ENCODE assay signal across 15 cellular contexts in genomic region chr4:1716065-1716945, GRCh38. TPM values are rescaled to one million over a fixed set of nuclear protein-coding genes. Genes with fewer than 3 reads are reported as not detected.
DNase-seq lines count a peak whose midpoint lies in the region; ATAC-seq, FAIRE-seq and TF ChIP-seq lines count a peak whose summit lies in the region.
"Had no signal": no experiment of that assay in that cellular context is flagged by ENCODE, and none has a peak within 500 bp of the region (broad histone marks: within the 10 kb centered on the region; RNA-seq: fewer than 3 reads in every experiment).

No MANE protein-coding gene starts in this region.

- H3K36me3 ChIP-seq in breast epithelium = no peaks in the 10 kb centered on the region
- peaks cover 11% of the 10 kb centered on the region for H3K36me3 ChIP-seq in IMR-90 (ENCODE audit: control insufficient read depth, insufficient read depth, low read length)
- peaks cover 45% of the 10 kb centered on the region; the same call in 2 of the 3 replicates for H3K36me3 ChIP-seq in K562 (ENCODE audit: control insufficient read depth, insufficient read depth, low read length)

- peaks cover 10% of the 10 kb centered on the region for H3K36me3 Mint-ChIP-seq in MCF 10A (ENCODE audit: insufficient read depth, unreplicated experiment)
- peaks cover 8% of the 10 kb centered on the region for H3K36me3 Mint-ChIP-seq in stimulated activated memory B cell treated with anti-CD40 and anti-IgM and Interleukin-4, amounts not matched to agents 10 μg/mL and 1 μg/mL and 100 μg/mL, for 72 hours
- H3K36me3 Mint-ChIP-seq in stimulated activated effector memory CD8-positive, alpha-beta T cell treated with anti-CD3 and anti-CD28 coated beads, Interleukin-12 subunit alpha, Interleukin-12 subunit beta, amount 100 ng/mL, for 72 hours = peaks cover 62% of the 10 kb centered on the region

- TF ChIP-seq RAD21 in IMR-90 (IDR thresholded peaks at IDR 0.05; ENCODE audit: low read length) (no peak), K562 (CRISPR knock-in tag; conservative IDR thresholded peaks at IDR 0.05 in 1 of 2, IDR thresholded peaks at IDR 0.05 in 1 of 2) (no peak)

- no peak overlapping the region for H2BK20ac ChIP-seq in IMR-90 (ENCODE audit: low read depth, low read length)

- H4K20me1 ChIP-seq in IMR-90 (ENCODE audit: insufficient read depth, low read length) (peaks cover 12% of the 10 kb centered on the region), K562 (replicated peaks; ENCODE audit: control insufficient read depth, insufficient read depth, low read length) (peaks cover 3% of the 10 kb centered on the region; the same call in 1 of the 2 replicates)

- H3K27ac Mint-ChIP-seq in MCF 10A (ENCODE audit: low read depth, unreplicated experiment) = no peak overlapping the region
- H3K27ac Mint-ChIP-seq in stimulated activated memory B cell treated with anti-CD40 and anti-IgM and Interleukin-4, amounts not matched to agents 10 μg/mL and 1 μg/mL and 100 μg/mL, for 72 hours = peak overlapping the region; percentile 96
- no peak overlapping the region for H3K27ac Mint-ChIP-seq in stimulated activated effector memory CD8-positive, alpha-beta T cell treated with anti-CD3 and anti-CD28 coated beads, Interleukin-12 subunit alpha, Interleukin-12 subunit beta, amount 100 ng/mL, for 72 hours

- H3K4me2 ChIP-seq in IMR-90 (ENCODE audit: low read depth, low read length) (no peak overlapping the region), K562 (ENCODE audit: insufficient read depth, low read length) (no peak overlapping the region)

- in situ Hi-C loops in IMR-90 (cut with MboI; ENCODE audit: low sequenced_read_pairs) (no loop called here), K562 (cut with MboI) (no loop called here)

- H3K27me3 ChIP-seq in breast epithelium (no peaks in the 10 kb centered on the region), IMR-90 (ENCODE audit: control insufficient read depth, insufficient read depth, low read length) (no peaks in the 10 kb centered on the region), K562 (ENCODE audit: control insufficient read depth in 2 of 2, insufficient read depth in 2 of 2, low read length in 2 of 2) (no peaks in the 10 kb centered on the region)
- H3K27me3 ChIP-seq: esophagus squamous epithelium had no signal

- TF ChIP-seq EP300 in K562 (IDR thresholded peaks at IDR 0.05; ENCODE audit: low read length) = no peak

- H3K9ac ChIP-seq in IMR-90 (ENCODE audit: low read depth, low read length) = no peak overlapping the region
- H3K9ac ChIP-seq in K562 (ENCODE audit: insufficient read depth in 1 of 2, low read depth in 2 of 2, low read length in 2 of 2) = peak overlapping the region in 1 of 2 experiments; percentile 78; a peak in 2 of 4 replicates

- TF ChIP-seq CTCF in MCF 10A (IDR thresholded peaks at IDR 0.05; ENCODE audit: unreplicated experiment) = no peak
- no peak for TF ChIP-seq CTCF in breast epithelium (IDR thresholded peaks at IDR 0.05)
- TF ChIP-seq CTCF in IMR-90 (conservative IDR thresholded peaks at IDR 0.05; ENCODE audit: low read depth, low read length) = no peak
- no peak for TF ChIP-seq CTCF in K562 (IDR thresholded peaks at IDR 0.05 in 2 of 3, conservative IDR thresholded peaks at IDR 0.05 in 1 of 3; ENCODE audit: insufficient read depth in 2 of 3, low read depth in 1 of 3, low read length in 3 of 3)

- H3K4me1 Mint-ChIP-seq in MCF 10A (ENCODE audit: insufficient read depth, unreplicated experiment) = no peaks in the 10 kb centered on the region
- peaks cover 75% of the 10 kb centered on the region for H3K4me1 Mint-ChIP-seq in stimulated activated memory B cell treated with anti-CD40 and anti-IgM and Interleukin-4, amounts not matched to agents 10 μg/mL and 1 μg/mL and 100 μg/mL, for 72 hours
- peaks cover 44% of the 10 kb centered on the region for H3K4me1 Mint-ChIP-seq in stimulated activated effector memory CD8-positive, alpha-beta T cell treated with anti-CD3 and anti-CD28 coated beads, Interleukin-12 subunit alpha, Interleukin-12 subunit beta, amount 100 ng/mL, for 72 hours

- H3K9me1 ChIP-seq in IMR-90 (ENCODE audit: insufficient read depth, low read length) = peaks cover 5% of the 10 kb centered on the region; the same call in 1 of the 2 replicates
- no peaks in the 10 kb centered on the region for H3K9me1 ChIP-seq in K562 (ENCODE audit: control insufficient read depth, insufficient read depth, low read length)

- H3K4me3 Mint-ChIP-seq in MCF 10A (ENCODE audit: unreplicated experiment) = no peak overlapping the region
- no peak overlapping the region for H3K4me3 Mint-ChIP-seq in stimulated activated memory B cell treated with anti-CD40 and anti-IgM and Interleukin-4, amounts not matched to agents 10 μg/mL and 1 μg/mL and 100 μg/mL, for 72 hours
- no peak overlapping the region for H3K4me3 Mint-ChIP-seq in stimulated activated effector memory CD8-positive, alpha-beta T cell treated with anti-CD3 and anti-CD28 coated beads, Interleukin-12 subunit alpha, Interleukin-12 subunit beta, amount 100 ng/mL, for 72 hours

- ATAC-seq in IMR-90 (ENCODE audit: low read depth) = no peak
- no peak for ATAC-seq in K562
- no peak for ATAC-seq in stimulated activated memory B cell treated with anti-CD40 and anti-IgM and Interleukin-4, amounts not matched to agents 10 μg/mL and 1 μg/mL and 100 μg/mL, for 72 hours
- ATAC-seq in GM21526 (IDR thresholded peaks at IDR 0.05; ENCODE audit: low FRiP score, unreplicated experiment) = no peak
- ATAC-seq in stimulated activated effector memory CD8-positive, alpha-beta T cell treated with anti-CD3 and anti-CD28 coated beads, Interleukin-12 subunit alpha, Interleukin-12 subunit beta, amount 100 ng/mL, for 72 hours = no peak

- no peak overlapping the region for H2AK5ac ChIP-seq in IMR-90 (ENCODE audit: low read depth, low read length)

- CTCF ChIA-PET in MCF 10A (lab: Yijun Ruan, JAX) (no interaction called here), IMR-90 (lab: Yijun Ruan, JAX) (no interaction called here), K562 (lab: Yijun Ruan, JAX; ENCODE audit: low intra/inter-chr PET ratio) (no interaction called here)

- no peak overlapping the region for H2BK15ac ChIP-seq in IMR-90 (ENCODE audit: low read depth, low read length)

- no peak overlapping the region for H4K91ac ChIP-seq in IMR-90 (ENCODE audit: insufficient read depth, low read depth, low read length)

- H4K5ac ChIP-seq in IMR-90 (ENCODE audit: low read depth, low read length) = no peak overlapping the region

- no peak for FAIRE-seq in K562 (lab: Jason Lieb, UNC)
- FAIRE-seq: HTR-8/SVneo had no signal

- H3K79me1 ChIP-seq in IMR-90 (ENCODE audit: low read depth in 1 of 2, low read length in 2 of 2) = peaks cover 26 to 79% of the 10 kb centered on the region in 2 experiments

- H3K4me3 ChIP-seq in breast epithelium (no peak overlapping the region), IMR-90 (ENCODE audit: insufficient read depth, low read depth, low read length) (no peak overlapping the region), K562 (no peak overlapping the region)
- H3K4me3 ChIP-seq: esophagus squamous epithelium had no signal

- H3K27ac ChIP-seq in breast epithelium (no peak overlapping the region), IMR-90 (ENCODE audit: insufficient read depth, low read length) (no peak overlapping the region), K562 (ENCODE audit: extremely low read depth, low read depth, low read length) (no peak overlapping the region)

- no peak overlapping the region for H3K18ac ChIP-seq in IMR-90 (ENCODE audit: low read depth, low read length)

- dilution Hi-C loops in IMR-90 (cut with HindIII; ENCODE audit: low sequenced_read_pairs, unreplicated experiment) = no loop called here

- no peaks in the 10 kb centered on the region for H3K27me3 Mint-ChIP-seq in MCF 10A (ENCODE audit: insufficient read depth, unreplicated experiment)
- no peaks in the 10 kb centered on the region for H3K27me3 Mint-ChIP-seq in stimulated activated memory B cell treated with anti-CD40 and anti-IgM and Interleukin-4, amounts not matched to agents 10 μg/mL and 1 μg/mL and 100 μg/mL, for 72 hours

- H2AFZ ChIP-seq in IMR-90 (replicated peaks; ENCODE audit: low read length, poor library complexity) (no peak overlapping the region), K562 (ENCODE audit: low read depth, low read length) (no peak overlapping the region)

- no peak overlapping the region for H3K14ac ChIP-seq in IMR-90 (replicated peaks; ENCODE audit: low read depth, low read length)

- H3K23ac ChIP-seq in IMR-90 (ENCODE audit: low read depth, low read length) = no peak overlapping the region

- TF ChIP-seq POLR2A in breast epithelium (IDR thresholded peaks at IDR 0.05) (no peak), IMR-90 (IDR thresholded peaks at IDR 0.05; ENCODE audit: low read depth, low read length) (no peak), K562 (conservative IDR thresholded peaks at IDR 0.05) (peak; percentile 50; the same call in 1 of the 2 replicates)

- no peak overlapping the region for H4K8ac ChIP-seq in IMR-90 (ENCODE audit: low read depth in 2 of 2, low read length in 2 of 2)

- peaks cover 89% of the 10 kb centered on the region for H3K79me2 ChIP-seq in K562 (ENCODE audit: control insufficient read depth, insufficient read depth, low read length)

- POLR2A ChIA-PET in MCF 10A (lab: Yijun Ruan, JAX) = interaction anchor here (0.9 kb wide), 1 partner anchor 11 kb away, joined by 3 read pairs; no protein-coding TSS in a partner anchor
- POLR2A ChIA-PET in IMR-90 (lab: Charles Lee; ENCODE audit: unreplicated experiment) = no interaction called here
- POLR2A ChIA-PET in K562 (lab: Yijun Ruan, JAX) = interaction anchor here (0.6 to 0.7 kb wide), 2 partner anchors 13 to 96 kb away, joined by 3 read pairs; no protein-coding TSS in a partner anchor

- H3K4ac ChIP-seq in IMR-90 (ENCODE audit: low read depth, low read length) = no peak overlapping the region

- intact Hi-C loops in MCF 10A (cut with micrococcal nuclease) (no loop called here), breast epithelium (cut with DNase I; ENCODE audit: low total_unique reads) (no loop called here), IMR-90 (cut with micrococcal nuclease) (no loop called here), K562 (cut with micrococcal nuclease) (no loop called here)

- H3K9me3 Mint-ChIP-seq in MCF 10A (ENCODE audit: unreplicated experiment) = no peaks in the 10 kb centered on the region
- H3K9me3 Mint-ChIP-seq in stimulated activated memory B cell treated with anti-CD40 and anti-IgM and Interleukin-4, amounts not matched to agents 10 μg/mL and 1 μg/mL and 100 μg/mL, for 72 hours = no peaks in the 10 kb centered on the region
- no peaks in the 10 kb centered on the region for H3K9me3 Mint-ChIP-seq in stimulated activated effector memory CD8-positive, alpha-beta T cell treated with anti-CD3 and anti-CD28 coated beads, Interleukin-12 subunit alpha, Interleukin-12 subunit beta, amount 100 ng/mL, for 72 hours

- no CpG with 5 or more reads among the region's 15 CpGs for WGBS in IMR-90 (ENCODE audit: extremely low coverage in 2 of 2, insufficient read length in 1 of 2), 2 experiments
- WGBS in K562 (ENCODE audit: insufficient coverage, low coverage, missing lambda C conversion rate) = 83% methylated on average over 13 of the region's 15 CpGs

- H3K9me3 ChIP-seq in breast epithelium = no peaks in the 10 kb centered on the region
- H3K9me3 ChIP-seq in IMR-90 (ENCODE audit: control insufficient read depth, insufficient read depth, low read length) = no peaks in the 10 kb centered on the region
- H3K9me3 ChIP-seq in K562 (replicated peaks; ENCODE audit: control insufficient read depth, insufficient read depth, low read depth, low read length) = no peaks in the 10 kb centered on the region
- H3K9me3 ChIP-seq: esophagus squamous epithelium had no signal

- peak overlapping the region; percentile 57 for H2AK9ac ChIP-seq in IMR-90 (replicated peaks; ENCODE audit: low read depth, low read length, poor library complexity)

- H3K56ac ChIP-seq in IMR-90 (ENCODE audit: extremely low read depth, insufficient read depth, low read length) = no peak overlapping the region

- TSS peak; percentile 8 for BruUV-seq in MCF 10A (replicated peaks; lab: Mats Ljungman, UMichigan)
- no TSS peak for BruUV-seq in IMR-90 (replicated peaks; lab: Mats Ljungman, UMichigan)
- BruUV-seq in K562 (replicated peaks; lab: Mats Ljungman, UMichigan) = no TSS peak

- H2BK120ac ChIP-seq in IMR-90 (ENCODE audit: low read depth, low read length) = no peak overlapping the region

- DNase-seq in MCF 10A (ENCODE audit: unreplicated experiment) (no peak), breast epithelium (ENCODE audit: low spot score in 2 of 2) (no peak), IMR-90 (no peak), K562 (ENCODE audit: extremely low read depth in 1 of 4, low spot score in 3 of 4) (no peak), AG20443 (ENCODE audit: low spot score) (no peak)
- no peak for DNase-seq in stimulated activated effector memory CD8-positive, alpha-beta T cell treated with anti-CD3 and anti-CD28 coated beads, Interleukin-12 subunit alpha, Interleukin-12 subunit beta, amount 100 ng/mL, for 72 hours (ENCODE audit: low spot score in 2 of 2)
- DNase-seq: activated CD4-positive, CD25-positive, alpha-beta regulatory T cell treated with anti-CD3 and anti-CD28 coated beads, Interleukin-2, amount 50 U/mL, for 72 hours; DMS79; esophagus squamous epithelium; midbrain; NCI-H2171; SW 1271 had no signal

- H3K4me1 ChIP-seq in breast epithelium (peaks cover 8 to 16% of the 10 kb centered on the region in 2 donors), IMR-90 (ENCODE audit: control insufficient read depth, insufficient read depth, low read length) (peaks cover 9% of the 10 kb centered on the region), K562 (replicated peaks in 1 of 2; ENCODE audit: control insufficient read depth in 2 of 2, insufficient read depth in 2 of 2, low read length in 2 of 2) (peaks cover 11 to 77% of the 10 kb centered on the region in 2 experiments; a peak in 4 of 5 replicates)

- H2BK5ac ChIP-seq in IMR-90 (ENCODE audit: low read depth, low read length, poor library complexity, severe bottlenecking) = no peak overlapping the region

RNA-seq across cellular contexts. Expression of gene SLBP, which starts 4.2 kb away (rescaled TPM):
- total RNA-seq in MCF 10A (2022) (37.1 and 43.5 TPM in 2 replicates), breast epithelium (10 to 100 TPM; 45.1 to 52.0 (median 45.6) TPM), IMR-90 (2012; rRNA removed) (66.1 and 85.5 TPM in 2 replicates), K562 (2014; rRNA removed) (185 and 221 TPM in 2 replicates), K562 (2014; rRNA removed; fragmentation: Illumina TruSeq; extraction: Trizol) (161 and 175 TPM in 2 replicates), K562 (2015; rRNA removed; fragmentation: Illumina TruSeq; extraction: Trizol) (148 and 164 TPM in 2 replicates), K562 (2021) (123 and 128 TPM in 2 replicates)
- polyA plus RNA-seq in IMR-90 (2012; rRNA removed) (61.8 and 64.9 TPM in 2 replicates), K562 (2011; rRNA removed) (121 and 191 TPM in 2 replicates), K562 (2014; fragmentation: Illumina TruSeq; extraction: Trizol) (171 and 214 TPM in 2 replicates), K562 (2014; fragmentation: Nextera tagmentation; extraction: Ambion mirVana) (10 to 100 TPM; 49.4 to 81.8 TPM), K562 (2014; rRNA removed) (157 and 162 TPM in 2 replicates)
- 23.0 and 34.5 TPM in 2 replicates for polyA plus RNA-seq in IMR-90 (2012; cell fraction: cytosol; rRNA removed)
- polyA plus RNA-seq in IMR-90 (2012; cell fraction: nucleus; rRNA removed; ENCODE audit: low replicate concordance) = 12.5 and 31.3 TPM in 2 replicates
- total RNA-seq in K562 (2011; cell fraction: chromatin; rRNA removed; ENCODE audit: low replicate concordance) = 30.7 and 52.5 TPM in 2 replicates
- total RNA-seq in K562 (2011; cell fraction: nucleolus; rRNA removed) = 27.1 and 28.9 TPM in 2 replicates
- total RNA-seq in K562 (2011; cell fraction: nucleoplasm; rRNA removed) = 42.8 and 65.1 TPM in 2 replicates
- polyA plus RNA-seq in K562 (2011; cell fraction: cytosol; rRNA removed) = 86.2 and 92.0 TPM in 2 replicates
- polyA plus RNA-seq in K562 (2011; cell fraction: nucleus; rRNA removed) = 39.9 and 51.3 TPM in 2 replicates
- 91.7 and 104 TPM in 2 replicates for polyA plus RNA-seq in K562 (2012)
- 103 and 121 TPM in 2 replicates for polyA minus RNA-seq in K562 (2011; rRNA and poly(A)+ RNA removed)
- 51.2 and 63.8 TPM in 2 replicates for polyA minus RNA-seq in K562 (2011; cell fraction: cytosol; rRNA and poly(A)+ RNA removed)
- 14.9 and 23.8 TPM in 2 replicates for polyA minus RNA-seq in K562 (2011; cell fraction: nucleus; rRNA and poly(A)+ RNA removed)

RNA-seq across cellular contexts. Expression of gene TMEM129, which starts 4.8 kb away (rescaled TPM):
- 25.5 and 38.3 TPM in 2 replicates for total RNA-seq in MCF 10A (2022)
- 10 to 100 TPM; 40.5 to 47.3 (median 41.6) TPM for total RNA-seq in breast epithelium
- total RNA-seq in IMR-90 (2012; rRNA removed) = 6.6 and 6.7 TPM in 2 replicates
- 26.6 and 30.6 TPM in 2 replicates for polyA plus RNA-seq in IMR-90 (2012; rRNA removed)
- polyA plus RNA-seq in IMR-90 (2012; cell fraction: cytosol; rRNA removed) = 15.7 and 43.3 TPM in 2 replicates
- 27.0 and 66.0 TPM in 2 replicates for polyA plus RNA-seq in IMR-90 (2012; cell fraction: nucleus; rRNA removed; ENCODE audit: low replicate concordance)
- 25.4 and 79.9 TPM in 2 replicates for total RNA-seq in K562 (2011; cell fraction: chromatin; rRNA removed; ENCODE audit: low replicate concordance)
- 85.2 and 91.1 TPM in 2 replicates for total RNA-seq in K562 (2011; cell fraction: nucleolus; rRNA removed)
- total RNA-seq in K562 (2011; cell fraction: nucleoplasm; rRNA removed) = 51.7 and 55.1 TPM in 2 replicates
- total RNA-seq in K562 (2014; rRNA removed) = 34.3 and 44.0 TPM in 2 replicates
- 5.8 and 7.8 TPM in 2 replicates for total RNA-seq in K562 (2014; rRNA removed; fragmentation: Illumina TruSeq; extraction: Trizol)
- total RNA-seq in K562 (2015; rRNA removed; fragmentation: Illumina TruSeq; extraction: Trizol) = 18.4 and 20.4 TPM in 2 replicates
- 40.0 and 40.3 TPM in 2 replicates for total RNA-seq in K562 (2021)
- polyA plus RNA-seq in K562 (2011; rRNA removed) = 17.9 and 28.9 TPM in 2 replicates
- 37.3 and 93.7 TPM in 2 replicates for polyA plus RNA-seq in K562 (2011; cell fraction: cytosol; rRNA removed)
- 100 and 135 TPM in 2 replicates for polyA plus RNA-seq in K562 (2011; cell fraction: nucleus; rRNA removed)
- polyA plus RNA-seq in K562 (2012) = 23.2 and 37.4 TPM in 2 replicates
- polyA plus RNA-seq in K562 (2014; fragmentation: Illumina TruSeq; extraction: Trizol) = 18.8 and 24.3 TPM in 2 replicates
- polyA plus RNA-seq in K562 (2014; fragmentation: Nextera tagmentation; extraction: Ambion mirVana) = under 1 TPM; 0.34 to 0.53 TPM
- 42.9 and 47.2 TPM in 2 replicates for polyA plus RNA-seq in K562 (2014; rRNA removed)
- 5.4 and 10.2 TPM in 2 replicates for polyA minus RNA-seq in K562 (2011; rRNA and poly(A)+ RNA removed)
- polyA minus RNA-seq in K562 (2011; cell fraction: cytosol; rRNA and poly(A)+ RNA removed) = 23.7 and 31.6 TPM in 2 replicates
- polyA minus RNA-seq in K562 (2011; cell fraction: nucleus; rRNA and poly(A)+ RNA removed) = 19.1 and 20.1 TPM in 2 replicates

RNA-seq across cellular contexts. Expression of gene TACC3, which starts 5.0 kb away (rescaled TPM):
- total RNA-seq in MCF 10A (2022) (53.0 and 69.8 TPM in 2 replicates), breast epithelium (1 to 10 TPM; 4.1 to 7.8 (median 4.9) TPM), IMR-90 (2012; rRNA removed) (15.0 and 15.1 TPM in 2 replicates), K562 (2014; rRNA removed) (66.3 and 80.2 TPM in 2 replicates), K562 (2014; rRNA removed; fragmentation: Illumina TruSeq; extraction: Trizol) (47.1 and 49.7 TPM in 2 replicates), K562 (2015; rRNA removed; fragmentation: Illumina TruSeq; extraction: Trizol) (52.1 and 55.6 TPM in 2 replicates), K562 (2021) (112 and 122 TPM in 2 replicates)
- polyA plus RNA-seq in IMR-90 (2012; rRNA removed) (49.7 and 49.8 TPM in 2 replicates), K562 (2011; rRNA removed) (50.3 and 50.8 TPM in 2 replicates), K562 (2014; fragmentation: Illumina TruSeq; extraction: Trizol) (95.2 and 122 TPM in 2 replicates), K562 (2014; fragmentation: Nextera tagmentation; extraction: Ambion mirVana) (1 to 10 TPM; 1.9 to 2.8 TPM), K562 (2014; rRNA removed) (90.1 and 102 TPM in 2 replicates)
- 26.4 and 36.9 TPM in 2 replicates for polyA plus RNA-seq in IMR-90 (2012; cell fraction: cytosol; rRNA removed)
- 70.1 and 136 TPM in 2 replicates for polyA plus RNA-seq in IMR-90 (2012; cell fraction: nucleus; rRNA removed; ENCODE audit: low replicate concordance)
- 114 and 225 TPM in 2 replicates for total RNA-seq in K562 (2011; cell fraction: chromatin; rRNA removed; ENCODE audit: low replicate concordance)
- 114 and 126 TPM in 2 replicates for total RNA-seq in K562 (2011; cell fraction: nucleolus; rRNA removed)
- total RNA-seq in K562 (2011; cell fraction: nucleoplasm; rRNA removed) = 94.5 and 103 TPM in 2 replicates
- polyA plus RNA-seq in K562 (2011; cell fraction: cytosol; rRNA removed) = 45.2 and 61.0 TPM in 2 replicates
- 150 and 212 TPM in 2 replicates for polyA plus RNA-seq in K562 (2011; cell fraction: nucleus; rRNA removed)
- polyA plus RNA-seq in K562 (2012) = 93.9 and 100.0 TPM in 2 replicates
- polyA minus RNA-seq in K562 (2011; rRNA and poly(A)+ RNA removed) = 16.5 and 18.3 TPM in 2 replicates
- polyA minus RNA-seq in K562 (2011; cell fraction: cytosol; rRNA and poly(A)+ RNA removed) = 37.4 and 55.6 TPM in 2 replicates
- 40.5 and 49.1 TPM in 2 replicates for polyA minus RNA-seq in K562 (2011; cell fraction: nucleus; rRNA and poly(A)+ RNA removed)

RNA-seq across cellular contexts. Expression of gene FAM53A, which starts 32.2 kb away (rescaled TPM):
- total RNA-seq in MCF 10A (2022) (5.0 and 6.6 TPM in 2 replicates), breast epithelium (1 to 10 TPM; 3.7 to 7.2 (median 4.6) TPM), IMR-90 (2012; rRNA removed) (1.9 and 2.0 TPM in 2 replicates), K562 (2014; rRNA removed) (1.8 and 2.6 TPM in 2 replicates), K562 (2014; rRNA removed; fragmentation: Illumina TruSeq; extraction: Trizol) (0.76 TPM in 1 of 2 replicates, not detected in the other), K562 (2015; rRNA removed; fragmentation: Illumina TruSeq; extraction: Trizol) (1.1 TPM in 2 replicates), K562 (2021) (1.6 and 2.0 TPM in 2 replicates)
- polyA plus RNA-seq in IMR-90 (2012; rRNA removed) (3.1 and 4.4 TPM in 2 replicates), K562 (2011; rRNA removed) (0.53 and 1.3 TPM in 2 replicates), K562 (2014; fragmentation: Illumina TruSeq; extraction: Trizol) (0.62 and 1.4 TPM in 2 replicates), K562 (2014; fragmentation: Nextera tagmentation; extraction: Ambion mirVana) (not detected), K562 (2014; rRNA removed) (1.4 and 2.7 TPM in 2 replicates)
- polyA plus RNA-seq in IMR-90 (2012; cell fraction: cytosol; rRNA removed) = 3.7 and 4.1 TPM in 2 replicates
- polyA plus RNA-seq in IMR-90 (2012; cell fraction: nucleus; rRNA removed; ENCODE audit: low replicate concordance) = 5.3 and 12.2 TPM in 2 replicates
- total RNA-seq in K562 (2011; cell fraction: chromatin; rRNA removed; ENCODE audit: low replicate concordance) = 3.4 and 8.9 TPM in 2 replicates
- 2.8 and 3.7 TPM in 2 replicates for total RNA-seq in K562 (2011; cell fraction: nucleolus; rRNA removed)
- 2.1 and 2.4 TPM in 2 replicates for total RNA-seq in K562 (2011; cell fraction: nucleoplasm; rRNA removed)
- 1.7 and 2.5 TPM in 2 replicates for polyA plus RNA-seq in K562 (2011; cell fraction: cytosol; rRNA removed)
- polyA plus RNA-seq in K562 (2011; cell fraction: nucleus; rRNA removed) = 1.9 and 2.9 TPM in 2 replicates
- 1.4 and 2.1 TPM in 2 replicates for polyA plus RNA-seq in K562 (2012)
- polyA minus RNA-seq in K562 (2011; rRNA and poly(A)+ RNA removed) = 0.45 and 1.1 TPM in 2 replicates
- 2.6 and 3.8 TPM in 2 replicates for polyA minus RNA-seq in K562 (2011; cell fraction: cytosol; rRNA and poly(A)+ RNA removed)
- polyA minus RNA-seq in K562 (2011; cell fraction: nucleus; rRNA and poly(A)+ RNA removed) = 1.00 and 1.8 TPM in 2 replicates
